Comparison of ENCODE assay signal across 8 cellular contexts in genomic region chrX:74291577-74291963, GRCh38. TPM values are rescaled to one million over a fixed set of nuclear protein-coding genes. Genes with fewer than 3 reads are reported as not detected.
DNase-seq lines count a peak whose midpoint lies in the region; ATAC-seq and TF ChIP-seq lines count a peak whose summit lies in the region.

No MANE protein-coding gene starts in this region.

- H3K36me3 Mint-ChIP-seq in activated naive CD4-positive, alpha-beta T cell treated with anti-CD3 and anti-CD28 coated beads, Interleukin-2, amount 10 ng/mL, durations not matched to agents 7 days and 5 days = peaks cover 16% of the 10 kb centered on the region

- no peaks in the 10 kb centered on the region for H3K27me3 ChIP-seq in right lobe of liver
- H3K27me3 ChIP-seq in upper lobe of right lung = no peaks in the 10 kb centered on the region

- intact Hi-C loops in right lobe of liver (cut with DNase I) = no loop called here
- intact Hi-C loops in upper lobe of right lung (cut with DNase I) = no loop called here

- H3K9me3 ChIP-seq in right lobe of liver (no peaks in the 10 kb centered on the region), upper lobe of right lung (no peaks in the 10 kb centered on the region)

- peak overlapping the region; percentile 99 for H3K27ac Mint-ChIP-seq in activated naive CD4-positive, alpha-beta T cell treated with anti-CD3 and anti-CD28 coated beads, Interleukin-2, amount 10 ng/mL, durations not matched to agents 7 days and 5 days

- H3K4me3 ChIP-seq in right lobe of liver = peak overlapping the region; percentile 46 to 59 (median 57)
- H3K4me3 ChIP-seq in upper lobe of right lung = peak overlapping the region; percentile 62

- H3K4me3 Mint-ChIP-seq in activated naive CD4-positive, alpha-beta T cell treated with anti-CD3 and anti-CD28 coated beads, Interleukin-2, amount 10 ng/mL, durations not matched to agents 7 days and 5 days = peak overlapping the region; percentile 97

- H3K36me3 ChIP-seq in right lobe of liver (no peaks in the 10 kb centered on the region), upper lobe of right lung (no peaks in the 10 kb centered on the region)

- DNase-seq in activated naive CD4-positive, alpha-beta T cell treated with anti-CD3 and anti-CD28 coated beads, Interleukin-2, amount 10 ng/mL, durations not matched to agents 7 days and 5 days = no peak
- DNase-seq in activated naive CD4-positive, alpha-beta T cell treated with Interleukin-2 at 50 U/mL for 16 hours = no peak
- DNase-seq in right lobe of liver (no peak), upper lobe of right lung (no peak), kidney tubule cell (ENCODE audit: low spot score) (no peak), SKM-1 (lab: John Stamatoyannopoulos, UW; ENCODE audit: unreplicated experiment) (no peak)

- TF ChIP-seq POLR2A in right lobe of liver (IDR thresholded peaks at IDR 0.05) = no peak

- 0 to 27% (median 0%) methylated on average over 6 of the region's 6 CpGs for WGBS in adipose tissue, 3 donors
- WGBS in right lobe of liver (ENCODE audit: insufficient coverage, low coverage, low lambda C conversion rate, missing lambda C conversion rate) = 20% methylated on average over 6 of the region's 6 CpGs

- H3K27me3 Mint-ChIP-seq in activated naive CD4-positive, alpha-beta T cell treated with anti-CD3 and anti-CD28 coated beads, Interleukin-2, amount 10 ng/mL, durations not matched to agents 7 days and 5 days = no peaks in the 10 kb centered on the region

- CTCF ChIA-PET in activated naive CD4-positive, alpha-beta T cell treated with anti-CD3 and anti-CD28 coated beads, Interleukin-2, amount 10 ng/mL, durations not matched to agents 7 days and 5 days (lab: Charles Lee) = no interaction called here

- H3K4me1 ChIP-seq in right lobe of liver = no peaks in the 10 kb centered on the region
- H3K4me1 ChIP-seq in upper lobe of right lung = no peaks in the 10 kb centered on the region

- peaks cover 27% of the 10 kb centered on the region for H3K4me1 Mint-ChIP-seq in activated naive CD4-positive, alpha-beta T cell treated with anti-CD3 and anti-CD28 coated beads, Interleukin-2, amount 10 ng/mL, durations not matched to agents 7 days and 5 days

- TF ChIP-seq CTCF in right lobe of liver (IDR thresholded peaks at IDR 0.05) = no peak
- no peak for TF ChIP-seq CTCF in upper lobe of right lung (IDR thresholded peaks at IDR 0.05)

- H3K27ac ChIP-seq in adipose tissue (ENCODE audit: low read depth, low read length) = peak overlapping the region; percentile 42
- peak overlapping the region; percentile 82 to 90 (median 85) for H3K27ac ChIP-seq in right lobe of liver
- H3K27ac ChIP-seq in upper lobe of right lung = peak overlapping the region; percentile 92

- no peaks in the 10 kb centered on the region for H3K9me3 Mint-ChIP-seq in activated naive CD4-positive, alpha-beta T cell treated with anti-CD3 and anti-CD28 coated beads, Interleukin-2, amount 10 ng/mL, durations not matched to agents 7 days and 5 days

- ATAC-seq in right lobe of liver (peak; percentile 5 to 33 (median 12)), upper lobe of right lung (no peak)
- no peak for ATAC-seq in activated CD4-positive, CD25-positive, alpha-beta regulatory T cell treated with anti-CD3 and anti-CD28 coated beads, Interleukin-2, amount 50 U/mL, for 24 hours

RNA-seq across cellular contexts. Expression of gene ZCCHC13, which starts 12.4 kb away (rescaled TPM):
- polyA plus RNA-seq in adipose tissue = not detected
- total RNA-seq in right lobe of liver = not detected
- total RNA-seq in upper lobe of right lung = not detected

Comparison
In these comparisons a context has a peak if more than half of its experiments do, and no peak if none do; other contexts are left out.
1. H3K27ac ChIP-seq: peak in every context shown above with its lines; median percentile 92 in upper lobe of right lung; 85 in right lobe of liver; 42 in adipose tissue.
2. ATAC-seq: peak in right lobe of liver (4 of 4); none in upper lobe of right lung (single experiment) and activated CD4-positive, CD25-positive, alpha-beta regulatory T cell treated with anti-CD3 and anti-CD28 coated beads, Interleukin-2, amount 50 U/mL, for 24 hours (0 of 2).